Comparison of ENCODE assay signal across 8 cellular contexts in the genomic region with DNA sequence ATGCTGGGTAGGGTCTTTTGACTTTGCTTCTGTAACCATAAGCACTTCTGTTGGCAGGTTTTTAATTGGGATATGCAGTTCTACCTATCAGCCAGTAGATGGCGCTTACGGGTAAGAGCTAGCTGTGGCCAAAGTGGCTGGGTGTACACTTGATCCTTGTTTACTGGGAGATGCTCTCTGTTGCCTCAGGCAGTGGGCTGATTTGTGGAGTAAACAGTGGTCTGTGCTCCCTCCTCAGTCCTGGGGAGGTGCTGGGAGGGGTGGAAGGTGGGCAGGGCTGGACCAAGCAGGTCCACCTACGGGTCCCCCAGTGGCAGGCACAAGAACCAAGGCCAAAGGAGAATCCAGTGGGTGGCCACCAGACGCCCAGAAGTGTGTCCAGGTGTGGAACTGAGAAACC. TPM values are rescaled to one million over a fixed set of nuclear protein-coding genes. Genes with fewer than 3 reads are reported as not detected.
DNase-seq lines count a peak whose midpoint lies in the region; ATAC-seq and TF ChIP-seq lines count a peak whose summit lies in the region.

No MANE protein-coding gene starts in this region.

- H3K9me3 Mint-ChIP-seq in activated T-helper 2 cell treated with anti-CD3 and anti-CD28 coated beads, Interferon-gamma antibody, Interleukin-2, Interleukin-4, amounts not matched to agents 10 μg/mL and 5 μg/mL and 100 μg/mL, durations not matched to agents 14 hours and 24 hours and 36 hours = peaks cover 24% of the 10 kb centered on the region

- peak; percentile 31 for DNase-seq in AG10803 (ENCODE audit: low read depth)
- peak; percentile 21 for DNase-seq in NCI-H2081 treated with DMSO at 0.1 percent for 48 hours (lab: John Stamatoyannopoulos, UW)
- DNase-seq in activated T-helper 2 cell treated with anti-CD3 and anti-CD28 coated beads, Interferon-gamma antibody, Interleukin-2, Interleukin-4, amounts not matched to agents 10 μg/mL and 5 μg/mL and 100 μg/mL, durations not matched to agents 14 hours and 24 hours and 36 hours (ENCODE audit: low spot score) = peak; percentile 9
- peak; percentile 28 for DNase-seq in iPS DF 4.7 (ENCODE audit: extremely low read depth, low spot score)
- DNase-seq in transverse colon = no peak
- no peak for DNase-seq in NCI-H1436 treated with DMSO at 0.1 percent for 48 hours (lab: John Stamatoyannopoulos, UW)

- no peak for TF ChIP-seq EP300 in transverse colon (IDR thresholded peaks at IDR 0.05; ENCODE audit: low read depth)

- H3K36me3 ChIP-seq in transverse colon = no peaks in the 10 kb centered on the region

- H3K4me3 ChIP-seq in AG10803 (ENCODE audit: low read length) = no peak overlapping the region
- H3K4me3 ChIP-seq in transverse colon = no peak overlapping the region

- no peaks in the 10 kb centered on the region for H3K4me1 ChIP-seq in transverse colon

- no peak overlapping the region for H3K4me3 Mint-ChIP-seq in activated T-helper 2 cell treated with anti-CD3 and anti-CD28 coated beads, Interferon-gamma antibody, Interleukin-2, Interleukin-4, amounts not matched to agents 10 μg/mL and 5 μg/mL and 100 μg/mL, durations not matched to agents 14 hours and 24 hours and 36 hours (ENCODE audit: low read depth)

- peaks cover 17 to 21% of the 10 kb centered on the region in 2 donors for H3K9me3 ChIP-seq in transverse colon

- no peaks in the 10 kb centered on the region for H3K4me1 Mint-ChIP-seq in activated T-helper 2 cell treated with anti-CD3 and anti-CD28 coated beads, Interferon-gamma antibody, Interleukin-2, Interleukin-4, amounts not matched to agents 10 μg/mL and 5 μg/mL and 100 μg/mL, durations not matched to agents 14 hours and 24 hours and 36 hours (ENCODE audit: low read depth)

- no peak overlapping the region for H3K27ac ChIP-seq in transverse colon

- H3K27ac Mint-ChIP-seq in activated T-helper 2 cell treated with anti-CD3 and anti-CD28 coated beads, Interferon-gamma antibody, Interleukin-2, Interleukin-4, amounts not matched to agents 10 μg/mL and 5 μg/mL and 100 μg/mL, durations not matched to agents 14 hours and 24 hours and 36 hours = no peak overlapping the region

- intact Hi-C loops in activated T-helper 2 cell treated with anti-CD3 and anti-CD28 coated beads, Interferon-gamma antibody, Interleukin-2, Interleukin-4, amounts not matched to agents 10 μg/mL and 5 μg/mL and 100 μg/mL, durations not matched to agents 14 hours and 24 hours and 36 hours (cut with micrococcal nuclease) = loop anchor here (2.0 to 5.0 kb wide), 2 partner anchors 226 to 234 kb away; no protein-coding TSS in a partner anchor
- intact Hi-C loops in transverse colon (cut with DNase I; ENCODE audit: low total_unique reads) = loop anchor here (5.0 kb wide), 1 partner anchor 234 kb away; no protein-coding TSS in a partner anchor

- ATAC-seq in HG02763 (IDR thresholded peaks at IDR 0.05; ENCODE audit: unreplicated experiment) = no peak

- no peak for TF ChIP-seq POLR2A in transverse colon (IDR thresholded peaks at IDR 0.05)

- no peaks in the 10 kb centered on the region for H3K27me3 ChIP-seq in transverse colon

- peak; percentile 69 for TF ChIP-seq CTCF in AG10803 (conservative IDR thresholded peaks at IDR 0.05; ENCODE audit: low read length)
- peak; percentile 79 for TF ChIP-seq CTCF in GM12872 (IDR thresholded peaks at IDR 0.05; ENCODE audit: insufficient read depth, low read depth, low read length)
- TF ChIP-seq CTCF in transverse colon (IDR thresholded peaks at IDR 0.05) = peak; percentile 43 to 67 (median 55)

- H3K36me3 Mint-ChIP-seq in activated T-helper 2 cell treated with anti-CD3 and anti-CD28 coated beads, Interferon-gamma antibody, Interleukin-2, Interleukin-4, amounts not matched to agents 10 μg/mL and 5 μg/mL and 100 μg/mL, durations not matched to agents 14 hours and 24 hours and 36 hours (ENCODE audit: low read depth) = no peaks in the 10 kb centered on the region

- WGBS in transverse colon (ENCODE audit: low coverage in 1 of 2), 2 donors = 63 to 78% methylated on average over 2 to 4 of the region's 4 CpGs

- in situ Hi-C loops in transverse colon (cut with MboI; ENCODE audit: low pct_ligation_motif_present in 1 of 4, low pct_unique_long_range_greater_than_20kb in 1 of 4, low sequenced_read_pairs in 3 of 4) = loop anchor here in 3 of 4 donors (10.0 to 25.0 kb wide), 3 partner anchors 226 to 594 kb away; partner anchors contain the start of gene AXDND1 (in 1 of the 3)

- H3K27me3 Mint-ChIP-seq in activated T-helper 2 cell treated with anti-CD3 and anti-CD28 coated beads, Interferon-gamma antibody, Interleukin-2, Interleukin-4, amounts not matched to agents 10 μg/mL and 5 μg/mL and 100 μg/mL, durations not matched to agents 14 hours and 24 hours and 36 hours (ENCODE audit: low read depth) = no peaks in the 10 kb centered on the region

RNA-seq across cellular contexts. Expression of gene RALGPS2, which starts 43.4 kb away (rescaled TPM):
- total RNA-seq in activated T-helper 2 cell treated with anti-CD3 and anti-CD28 coated beads, Interferon-gamma antibody, Interleukin-2, Interleukin-4, amounts not matched to agents 10 μg/mL and 5 μg/mL and 100 μg/mL, durations not matched to agents 14 hours and 24 hours and 36 hours = 1.9 and 2.2 TPM in 2 replicates
- total RNA-seq in transverse colon = 10 to 100 TPM; 21.5 to 50.8 (median 34.0) TPM

Comparison
In these comparisons a context has a peak if more than half of its experiments do, and no peak if none do; other contexts are left out.
1. DNase-seq: peak in AG10803 (single experiment), NCI-H2081 treated with DMSO at 0.1 percent for 48 hours (single experiment), activated T-helper 2 cell treated with anti-CD3 and anti-CD28 coated beads, Interferon-gamma antibody, Interleukin-2, Interleukin-4, amounts not matched to agents 10 μg/mL and 5 μg/mL and 100 μg/mL, durations not matched to agents 14 hours and 24 hours and 36 hours (single experiment) and iPS DF 4.7 (single experiment); none in transverse colon (single experiment) and NCI-H1436 treated with DMSO at 0.1 percent for 48 hours (single experiment).
2. Peak in every context shown above with its lines, with median percentiles within 50 percentile points of each other: CTCF ChIP-seq.